ENCODE assay signal across 1 cellular context in the genomic region with DNA sequence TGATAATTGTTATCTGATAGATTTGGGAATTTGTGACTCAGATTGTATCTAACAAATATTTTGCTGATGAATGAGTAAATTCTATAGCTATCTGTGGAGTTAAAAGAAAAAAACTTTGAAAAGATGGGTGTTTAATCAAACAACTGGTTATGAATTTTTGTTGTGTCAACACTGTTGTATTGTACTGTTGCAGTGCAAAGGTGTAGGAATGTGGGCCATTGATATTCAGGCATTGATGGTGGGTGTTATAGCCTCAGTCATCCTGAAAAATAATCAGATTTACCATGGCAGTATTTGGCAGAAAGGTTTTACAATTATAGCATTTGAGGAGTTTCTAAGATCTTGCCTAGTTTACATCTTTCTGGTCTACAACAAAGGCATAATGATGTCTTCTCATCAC.
TF ChIP-seq lines count a peak whose summit lies in the region.

No MANE protein-coding gene starts in this region.

TF ChIP-seq in HepG2, 621 proteins besides CTCF, POLR2A, EP300 and RAD21 (continued from another document):
- TF ChIP-seq MAFF (IDR thresholded peaks at IDR 0.05; ENCODE audit: low read depth, low read length), result peak; percentile 82
- no peak for TF ChIP-seq KLF6 (CRISPR knock-in tag; IDR thresholded peaks at IDR 0.05)
- TF ChIP-seq, protein P1, sequence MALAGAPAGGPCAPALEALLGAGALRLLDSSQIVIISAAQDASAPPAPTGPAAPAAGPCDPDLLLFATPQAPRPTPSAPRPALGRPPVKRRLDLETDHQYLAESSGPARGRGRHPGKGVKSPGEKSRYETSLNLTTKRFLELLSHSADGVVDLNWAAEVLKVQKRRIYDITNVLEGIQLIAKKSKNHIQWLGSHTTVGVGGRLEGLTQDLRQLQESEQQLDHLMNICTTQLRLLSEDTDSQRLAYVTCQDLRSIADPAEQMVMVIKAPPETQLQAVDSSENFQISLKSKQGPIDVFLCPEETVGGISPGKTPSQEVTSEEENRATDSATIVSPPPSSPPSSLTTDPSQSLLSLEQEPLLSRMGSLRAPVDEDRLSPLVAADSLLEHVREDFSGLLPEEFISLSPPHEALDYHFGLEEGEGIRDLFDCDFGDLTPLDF (CRISPR knock-in tag; IDR thresholded peaks at IDR 0.05), result no peak
